In the genomic region with DNA sequence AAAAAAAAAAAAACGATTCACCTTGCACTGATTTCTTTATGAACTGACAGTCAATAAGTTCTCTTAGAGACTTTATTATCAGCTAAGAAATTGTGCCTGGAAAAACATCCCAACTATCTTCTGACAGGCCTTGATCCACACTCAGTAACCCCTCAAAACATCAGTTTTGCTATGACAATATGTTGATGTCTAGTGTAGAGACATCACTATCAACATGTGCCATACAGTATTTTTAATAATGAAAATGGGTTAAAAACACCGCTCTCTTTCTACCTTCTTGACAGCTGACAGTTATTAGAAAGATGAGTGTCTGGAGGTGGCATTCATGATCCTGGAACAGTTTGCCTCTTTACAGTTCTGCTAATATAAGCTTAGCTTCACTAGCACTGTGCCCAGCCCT, we compare ENCODE assay signal across 29 cellular contexts.
"Had no signal": no experiment of that assay in that cellular context is flagged by ENCODE, and none has a peak within 500 bp of the region (broad histone marks: within the 10 kb centered on the region; RNA-seq: fewer than 3 reads in every experiment).

No MANE protein-coding gene starts in this region.

- H3K9me3 Mint-ChIP-seq: nephron progenitor cell, neural progenitor cell had no signal

- DNase-seq: naive thymus-derived CD8-positive, alpha-beta T cell; nephron progenitor cell; occipital lobe; ovary; posterior cingulate gyrus; psoas muscle; right cardiac atrium; right lobe of liver; sigmoid colon; small intestine; stimulated activated CD4-positive, alpha-beta T cell treated with anti-CD3 and anti-CD28 coated beads, Interleukin-15, amount 100 ng/mL, for 24 hours; stimulated activated CD4-positive, alpha-beta T cell treated with anti-CD3 and anti-CD28 coated beads, Interleukin-2, amount 100 ng/mL, for 24 hours; stimulated activated CD4-positive, alpha-beta T cell treated with anti-CD3 and anti-CD28 coated beads, Interleukin-2, amount 100 ng/mL, for 48 hours; stimulated activated CD4-positive, alpha-beta T cell treated with anti-CD3 and anti-CD28 coated beads, Interleukin-4, amount 100 ng/mL, for 4 hours; stimulated activated CD8-positive, alpha-beta memory T cell treated with anti-CD3 and anti-CD28 coated beads, Interleukin-4, amount 100 ng/mL, for 48 hours; stimulated activated naive CD4-positive, alpha-beta T cell; stimulated activated naive CD8-positive, alpha-beta T cell treated with anti-CD3 and anti-CD28 coated beads, Interleukin-15, Interleukin-2, amounts not matched to agents 100 U/mL and 50 U/mL, for 24 hours; stomach; thyroid gland; trophoblast cell; upper lobe of left lung had no signal

- H3K4me3 Mint-ChIP-seq: naive thymus-derived CD8-positive, alpha-beta T cell; natural killer cell treated with Interleukin-12 subunit alpha and Interleukin-12 subunit beta and Interleukin-15 and Interleukin-18, amount 100 ng/mL, for 72 hours; nephron progenitor cell; neural progenitor cell; stimulated activated memory B cell treated with anti-CD40 and anti-IgM and Interleukin-4, amounts not matched to agents 10 μg/mL and 1 μg/mL and 100 μg/mL, for 72 hours had no signal

- H3K4me2 ChIP-seq: neural progenitor cell had no signal

- H3K4me3 ChIP-seq: neural progenitor cell, ovary, psoas muscle, right lobe of liver, sigmoid colon, stomach, thoracic aorta, thyroid gland, tibial nerve, upper lobe of left lung, vagina had no signal

- H3K79me2 ChIP-seq: parathyroid adenoma had no signal

- H3K4me1 ChIP-seq: neural progenitor cell, parathyroid adenoma, psoas muscle, right lobe of liver, sigmoid colon, stomach, thyroid gland, tibial nerve, upper lobe of left lung, vagina had no signal

- ATAC-seq: naive thymus-derived CD8-positive, alpha-beta T cell; natural killer cell treated with Interleukin-12 subunit alpha and Interleukin-12 subunit beta and Interleukin-15 and Interleukin-18, amount 100 ng/mL, for 72 hours; psoas muscle; right cardiac atrium; right lobe of liver; stimulated activated memory B cell treated with anti-CD40 and anti-IgM and Interleukin-4, amounts not matched to agents 10 μg/mL and 1 μg/mL and 100 μg/mL, for 72 hours; stimulated activated naive CD8-positive, alpha-beta T cell treated with anti-CD3 and anti-CD28 coated beads, Interleukin-15, Interleukin-2, amounts not matched to agents 100 U/mL and 50 U/mL, for 24 hours had no signal

- H2AFZ ChIP-seq: neural progenitor cell, parathyroid adenoma had no signal

- H3K27ac Mint-ChIP-seq: naive thymus-derived CD8-positive, alpha-beta T cell; natural killer cell treated with Interleukin-12 subunit alpha and Interleukin-12 subunit beta and Interleukin-15 and Interleukin-18, amount 100 ng/mL, for 72 hours; nephron progenitor cell; neural progenitor cell; progenitor cell of endocrine pancreas; stimulated activated memory B cell treated with anti-CD40 and anti-IgM and Interleukin-4, amounts not matched to agents 10 μg/mL and 1 μg/mL and 100 μg/mL, for 72 hours had no signal

- H3K4me1 Mint-ChIP-seq: naive thymus-derived CD8-positive, alpha-beta T cell; neural progenitor cell; stimulated activated memory B cell treated with anti-CD40 and anti-IgM and Interleukin-4, amounts not matched to agents 10 μg/mL and 1 μg/mL and 100 μg/mL, for 72 hours had no signal

- H3K36me3 Mint-ChIP-seq: naive thymus-derived CD8-positive, alpha-beta T cell; natural killer cell treated with Interleukin-12 subunit alpha and Interleukin-12 subunit beta and Interleukin-15 and Interleukin-18, amount 100 ng/mL, for 72 hours; neural progenitor cell; stimulated activated memory B cell treated with anti-CD40 and anti-IgM and Interleukin-4, amounts not matched to agents 10 μg/mL and 1 μg/mL and 100 μg/mL, for 72 hours had no signal

- H3K9me3 ChIP-seq: ovary, psoas muscle, right lobe of liver, sigmoid colon, stomach, thoracic aorta, thyroid gland, tibial nerve, upper lobe of left lung, vagina had no signal

- H3K9ac ChIP-seq: neural progenitor cell, parathyroid adenoma had no signal

- H3K27me3 Mint-ChIP-seq: naive thymus-derived CD8-positive, alpha-beta T cell; natural killer cell treated with Interleukin-12 subunit alpha and Interleukin-12 subunit beta and Interleukin-15 and Interleukin-18, amount 100 ng/mL, for 72 hours; progenitor cell of endocrine pancreas; stimulated activated memory B cell treated with anti-CD40 and anti-IgM and Interleukin-4, amounts not matched to agents 10 μg/mL and 1 μg/mL and 100 μg/mL, for 72 hours had no signal

- H3K27me3 ChIP-seq: neural progenitor cell, ovary, right lobe of liver, sigmoid colon, stomach, thyroid gland, tibial nerve, upper lobe of left lung, vagina had no signal

- H3K36me3 ChIP-seq: neural progenitor cell, ovary, right lobe of liver, sigmoid colon, stomach, thoracic aorta, thyroid gland, tibial nerve, upper lobe of left lung, vagina had no signal

- H3K27ac ChIP-seq: neural progenitor cell, ovary, parathyroid adenoma, psoas muscle, right lobe of liver, sigmoid colon, stomach, thoracic aorta, thyroid gland, tibial nerve, upper lobe of left lung, vagina had no signal
